Comparison of ENCODE assay signal across 1 cellular context in genomic region chr2:129903586-129904425, GRCh38.
TF ChIP-seq lines count a peak whose summit lies in the region.

No MANE protein-coding gene starts in this region.

TF ChIP-seq in K562, 482 proteins besides CTCF, POLR2A, EP300 and RAD21 (continued from another document):
- TF ChIP-seq L3MBTL2 (IDR thresholded peaks at IDR 0.05) (no peak), THRA (IDR thresholded peaks at IDR 0.05) (no peak), PPARD (CRISPR knock-in tag; IDR thresholded peaks at IDR 0.05) (no peak), NCOR1 (IDR thresholded peaks at IDR 0.05) (no peak), ZNF232 (CRISPR knock-in tag; IDR thresholded peaks at IDR 0.05) (no peak), CHD4 (IDR thresholded peaks at IDR 0.05; ENCODE audit: insufficient read depth, insufficient replicate concordance, low read depth, low read length, poor library complexity, severe bottlenecking) (no peak), TOE1 (IDR thresholded peaks at IDR 0.05; ENCODE audit: borderline replicate concordance) (no peak), TOE1 (CRISPR knock-in tag; IDR thresholded peaks at IDR 0.05; ENCODE audit: borderline replicate concordance, low read depth) (no peak)
